ENCODE assay signal across 8 cellular contexts in the genomic region with DNA sequence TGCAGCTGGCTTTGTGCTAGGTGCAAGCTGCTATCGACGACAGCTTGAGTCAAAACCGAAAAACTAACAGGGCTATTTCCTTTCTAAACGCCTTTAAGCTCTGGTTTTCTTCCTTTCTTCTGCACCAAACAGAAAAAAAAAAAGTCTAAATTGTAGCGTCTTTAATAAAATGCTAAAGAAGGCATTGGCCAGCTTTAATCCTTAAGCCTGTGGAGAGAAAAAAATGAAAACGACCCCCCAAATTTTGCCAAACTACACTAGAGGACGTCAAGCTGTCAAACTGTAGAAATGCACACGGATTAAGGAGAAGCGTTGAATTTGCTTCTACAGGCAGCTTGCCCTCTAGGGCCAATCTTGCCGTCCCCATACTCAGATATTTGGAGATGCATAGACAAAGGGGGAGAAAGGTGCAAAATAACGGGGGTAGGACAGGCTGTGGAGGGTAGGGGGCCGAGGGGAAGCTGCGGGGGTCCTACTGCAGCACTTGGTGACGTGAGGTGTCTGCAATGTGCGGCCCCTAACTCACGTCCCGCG. TPM values are rescaled to one million over a fixed set of nuclear protein-coding genes. Genes with fewer than 3 reads are reported as not detected.
DNase-seq lines count a peak whose midpoint lies in the region; ATAC-seq and TF ChIP-seq lines count a peak whose summit lies in the region.

No MANE protein-coding gene starts in this region.

- TF ChIP-seq CTCF in WI38 (IDR thresholded peaks at IDR 0.05; ENCODE audit: low read depth, low read length) (no peak), kidney epithelial cell (IDR thresholded peaks at IDR 0.05; ENCODE audit: insufficient read depth, low read length, poor library complexity, severe bottlenecking) (no peak), upper lobe of right lung (IDR thresholded peaks at IDR 0.05) (no peak)

- peaks cover 53 to 89% (median 77%) of the 10 kb centered on the region in 11 experiments for H3K27me3 ChIP-seq in BLaER1 treated with 17β-estradiol and CSF1 and Interleukin-3, amounts not matched to agents 10 nM and 100 nM
- H3K27me3 ChIP-seq in kidney epithelial cell (ENCODE audit: control insufficient read depth, insufficient read depth, low read length) (peaks cover 64% of the 10 kb centered on the region), upper lobe of right lung (peaks cover 83% of the 10 kb centered on the region)

- ATAC-seq in GM21723 (IDR thresholded peaks at IDR 0.05; ENCODE audit: unreplicated experiment) (peak; percentile 17), upper lobe of right lung (no peak)

- H3K36me3 ChIP-seq in BLaER1 treated with 17β-estradiol and CSF1 and Interleukin-3, amounts not matched to agents 10 nM and 100 nM, result no peaks in the 10 kb centered on the region
- H3K36me3 ChIP-seq in kidney epithelial cell (ENCODE audit: control insufficient read depth, insufficient read depth, low read length), result no peaks in the 10 kb centered on the region
- H3K36me3 ChIP-seq in upper lobe of right lung, result no peaks in the 10 kb centered on the region

- peak overlapping the region in 1 of 11 experiments; percentile 51; a peak in 1 of 22 replicates for H3K27ac ChIP-seq in BLaER1 treated with 17β-estradiol and CSF1 and Interleukin-3, amounts not matched to agents 10 nM and 100 nM
- no peak overlapping the region for H3K27ac ChIP-seq in upper lobe of right lung

- intact Hi-C loops in upper lobe of right lung (cut with DNase I), result no loop called here

- H3K4me1 ChIP-seq in BLaER1 treated with 17β-estradiol and CSF1 and Interleukin-3, amounts not matched to agents 10 nM and 100 nM, result peaks cover 28 to 40% (median 32%) of the 10 kb centered on the region in 10 experiments
- H3K4me1 ChIP-seq in upper lobe of right lung, result peaks cover 29% of the 10 kb centered on the region

- DNase-seq in kidney epithelial cell (ENCODE audit: low read depth) (no peak), upper lobe of right lung (no peak), islet precursor cell (no peak), GDM1 (lab: John Stamatoyannopoulos, UW) (no peak), NCI-H82 (lab: John Stamatoyannopoulos, UW) (no peak)

- peak overlapping the region; percentile 55 to 72 (median 60) for H3K4me3 ChIP-seq in BLaER1 treated with 17β-estradiol and CSF1 and Interleukin-3, amounts not matched to agents 10 nM and 100 nM
- H3K4me3 ChIP-seq in WI38 (ENCODE audit: low read depth, low read length) (peak overlapping the region; percentile 35), kidney epithelial cell (ENCODE audit: low read depth, low read length) (peak overlapping the region; percentile 40), upper lobe of right lung (peak overlapping the region; percentile 48)

- peaks cover 0 to 53% (median 48%) of the 10 kb centered on the region in 11 experiments; a peak in 18 of 22 replicates for H4K20me1 ChIP-seq in BLaER1 treated with 17β-estradiol and CSF1 and Interleukin-3, amounts not matched to agents 10 nM and 100 nM

- peaks cover 0 to 7% (median 0%) of the 10 kb centered on the region in 11 experiments; a peak in 4 of 22 replicates for H3K9me3 ChIP-seq in BLaER1 treated with 17β-estradiol and CSF1 and Interleukin-3, amounts not matched to agents 10 nM and 100 nM (replicated peaks in 1 of 11)
- H3K9me3 ChIP-seq in upper lobe of right lung, result no peaks in the 10 kb centered on the region

- H3K9ac ChIP-seq in BLaER1 treated with 17β-estradiol and CSF1 and Interleukin-3, amounts not matched to agents 10 nM and 100 nM, result peak overlapping the region in 9 of 11 experiments; percentile 7 to 70 (median 65); a peak in 10 of 22 replicates

- H3K4me2 ChIP-seq in BLaER1 treated with 17β-estradiol and CSF1 and Interleukin-3, amounts not matched to agents 10 nM and 100 nM, result peak overlapping the region; percentile 78 to 96 (median 89)

RNA-seq across cellular contexts. Expression of a gene that starts 1.5 kb away (rescaled TPM):
- total RNA-seq in kidney epithelial cell, result 0.34 and 3.1 TPM in 2 replicates
- total RNA-seq in upper lobe of right lung, result 24.4 TPM
